ENCODE assay signal across 9 cellular contexts in genomic region chr9:88781500-88782391, GRCh38.
DNase-seq lines count a peak whose midpoint lies in the region; ATAC-seq and TF ChIP-seq lines count a peak whose summit lies in the region.
"Had no signal": no experiment of that assay in that cellular context is flagged by ENCODE, and none has a peak within 500 bp of the region (broad histone marks: within the 10 kb centered on the region; RNA-seq: fewer than 3 reads in every experiment).

No MANE protein-coding gene starts in this region.

- intact Hi-C loops in natural killer cell (cut with micrococcal nuclease): no loop called here

- H3K4me3 Mint-ChIP-seq in glutamatergic neuron (ENCODE audit: unreplicated experiment) (no peak overlapping the region), natural killer cell (no peak overlapping the region)
- H3K4me3 Mint-ChIP-seq: memory B cell had no signal

- ATAC-seq in SK-N-SH treated with all-trans-retinoic acid at 6 μM for 48 hours: peak; percentile 87
- no peak for ATAC-seq in natural killer cell
- no peak for ATAC-seq in GM18519 (IDR thresholded peaks at IDR 0.05; ENCODE audit: low FRiP score, unreplicated experiment)

- H3K4me3 ChIP-seq in retinal pigment epithelial cell (ENCODE audit: low read length): no peak overlapping the region

- H3K4me1 Mint-ChIP-seq in glutamatergic neuron (ENCODE audit: low read depth, unreplicated experiment): peaks cover 13% of the 10 kb centered on the region
- peaks cover 5 to 13% of the 10 kb centered on the region in 2 donors for H3K4me1 Mint-ChIP-seq in natural killer cell
- H3K4me1 Mint-ChIP-seq: memory B cell had no signal

- DNase-seq in HCEC 1CT (peak; percentile 22), glutamatergic neuron (peak; percentile 29), retinal pigment epithelial cell (ENCODE audit: low read depth) (no peak), natural killer cell (no peak), midbrain (lab: John Stamatoyannopoulos, UW) (no peak)
- DNase-seq in stimulated activated CD4-positive, alpha-beta T cell treated with anti-CD3 and anti-CD28 coated beads, Interleukin-2, amount 100 ng/mL, for 48 hours: no peak

- H3K36me3 Mint-ChIP-seq in glutamatergic neuron (ENCODE audit: unreplicated experiment) (no peaks in the 10 kb centered on the region), natural killer cell (no peaks in the 10 kb centered on the region)
- H3K36me3 Mint-ChIP-seq: memory B cell had no signal

- TF ChIP-seq CTCF in glutamatergic neuron (IDR thresholded peaks at IDR 0.05; ENCODE audit: partially characterized antibody, unreplicated experiment) (no peak), retinal pigment epithelial cell (conservative IDR thresholded peaks at IDR 0.05; ENCODE audit: low read depth, low read length) (peak; percentile 41), natural killer cell (IDR thresholded peaks at IDR 0.05) (no peak)

- peaks cover 2% of the 10 kb centered on the region for H3K9me3 Mint-ChIP-seq in glutamatergic neuron (ENCODE audit: unreplicated experiment)
- H3K9me3 Mint-ChIP-seq in natural killer cell: no peaks in the 10 kb centered on the region
- H3K9me3 Mint-ChIP-seq: memory B cell had no signal

- H3K27ac Mint-ChIP-seq in glutamatergic neuron (ENCODE audit: unreplicated experiment) (peak overlapping the region; percentile 9), natural killer cell (no peak overlapping the region)
- H3K27ac Mint-ChIP-seq: memory B cell had no signal

- H3K27me3 Mint-ChIP-seq in glutamatergic neuron (ENCODE audit: unreplicated experiment): peaks cover 3% of the 10 kb centered on the region
- H3K27me3 Mint-ChIP-seq in natural killer cell (ENCODE audit: low read depth in 2 of 2): peaks cover 10 to 13% of the 10 kb centered on the region in 2 donors

TF ChIP-seq in SK-N-SH treated with all-trans-retinoic acid at 6 μM for 48 hours, 23 proteins besides CTCF, POLR2A, EP300 and RAD21:
- TF ChIP-seq CSRNP3 (CRISPR knock-in tag; IDR thresholded peaks at IDR 0.05): no peak
- no peak for TF ChIP-seq ZNF8 (CRISPR knock-in tag; IDR thresholded peaks at IDR 0.05)
- no peak for TF ChIP-seq TCF4 (CRISPR knock-in tag; IDR thresholded peaks at IDR 0.05; ENCODE audit: borderline replicate concordance)
- no peak for TF ChIP-seq ZFP3 (CRISPR knock-in tag; IDR thresholded peaks at IDR 0.05)
- TF ChIP-seq PPARA (CRISPR knock-in tag; IDR thresholded peaks at IDR 0.05; ENCODE audit: borderline replicate concordance): no peak
- no peak for TF ChIP-seq BACH2 (CRISPR knock-in tag; IDR thresholded peaks at IDR 0.05; ENCODE audit: borderline replicate concordance)
- TF ChIP-seq RARB (CRISPR knock-in tag; IDR thresholded peaks at IDR 0.05): no peak
- TF ChIP-seq ZNF565 (CRISPR knock-in tag; conservative IDR thresholded peaks at IDR 0.05; ENCODE audit: low read depth): no peak
- no peak for TF ChIP-seq ISL1 (CRISPR knock-in tag; IDR thresholded peaks at IDR 0.05)
- no peak for TF ChIP-seq SNAI2 (CRISPR knock-in tag; IDR thresholded peaks at IDR 0.05)
- no peak for TF ChIP-seq TOX (CRISPR knock-in tag; IDR thresholded peaks at IDR 0.05; ENCODE audit: borderline replicate concordance)
- TF ChIP-seq POU6F1 (CRISPR knock-in tag; IDR thresholded peaks at IDR 0.05; ENCODE audit: borderline replicate concordance, low read depth): no peak
- no peak for TF ChIP-seq ZNF70 (CRISPR knock-in tag; IDR thresholded peaks at IDR 0.05)

Comparison
In these comparisons a context has a peak if more than half of its experiments do, and no peak if none do; other contexts are left out.
1. DNase-seq: peak in HCEC 1CT (single experiment) and glutamatergic neuron (single experiment); none in retinal pigment epithelial cell (single experiment), natural killer cell (single experiment), stimulated activated CD4-positive, alpha-beta T cell treated with anti-CD3 and anti-CD28 coated beads, Interleukin-2, amount 100 ng/mL, for 48 hours (0 of 2) and midbrain (single experiment).